Comparison of ENCODE assay signal across 9 cellular contexts in the genomic region with DNA sequence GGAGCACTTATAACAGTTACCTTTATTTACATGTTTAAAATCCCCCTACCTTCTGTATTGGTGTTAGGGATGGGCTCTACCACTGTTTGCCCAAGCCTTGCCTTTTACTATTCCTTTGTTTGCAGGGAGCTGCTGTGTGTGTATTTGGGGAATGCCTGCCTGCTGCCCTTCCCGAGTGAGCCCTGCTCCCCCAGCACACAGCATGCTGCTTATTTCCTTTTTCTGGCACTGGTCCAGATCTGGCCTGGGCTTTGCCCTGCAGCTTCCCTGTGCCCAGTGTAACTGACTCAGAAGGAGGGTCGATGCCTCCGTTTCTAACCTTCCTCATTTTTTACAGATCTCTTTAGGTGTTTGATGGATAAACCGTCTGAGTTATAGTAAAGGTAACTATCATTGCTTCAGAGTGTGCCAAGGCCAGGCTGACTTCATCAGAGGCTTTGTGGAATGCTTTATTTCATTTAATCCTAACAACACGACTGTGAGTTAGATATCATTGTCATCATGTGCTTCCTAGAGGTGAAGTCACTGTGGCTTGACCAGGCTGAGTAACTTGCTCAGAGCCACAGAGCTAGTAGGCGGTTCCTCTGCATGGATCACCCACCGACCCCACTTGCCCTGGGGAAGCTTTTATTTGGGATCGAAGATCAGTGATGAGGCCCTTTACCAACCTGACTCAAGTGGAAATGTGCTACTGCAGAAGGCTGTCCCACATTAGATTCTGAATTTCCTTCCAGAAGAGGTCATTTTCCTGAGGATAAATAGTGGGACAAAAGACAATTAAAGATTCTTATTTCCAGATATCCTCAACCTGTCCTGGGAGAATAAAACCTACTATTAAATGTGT.
DNase-seq lines count a peak whose midpoint lies in the region; ATAC-seq and TF ChIP-seq lines count a peak whose summit lies in the region.
"Had no signal": no experiment of that assay in that cellular context is flagged by ENCODE, and none has a peak within 500 bp of the region (broad histone marks: within the 10 kb centered on the region; RNA-seq: fewer than 3 reads in every experiment).

No MANE protein-coding gene starts in this region.

- H3K18ac ChIP-seq in IMR-90 (ENCODE audit: low read depth, low read length): peak overlapping the region; percentile 0; the same call in 1 of the 2 replicates

- peak overlapping the region; percentile 9; the same call in 1 of the 2 replicates for H2BK20ac ChIP-seq in IMR-90 (ENCODE audit: low read depth, low read length)

- H2AK9ac ChIP-seq in IMR-90 (replicated peaks; ENCODE audit: low read depth, low read length, poor library complexity): peak overlapping the region; percentile 69

- H4K8ac ChIP-seq in IMR-90 (ENCODE audit: low read depth in 2 of 2, low read length in 2 of 2): peak overlapping the region in 1 of 2 experiments; percentile 58; a peak in 2 of 4 replicates

- H3K27ac ChIP-seq in IMR-90 (ENCODE audit: insufficient read depth, low read length) (no peak overlapping the region), fibroblast of lung (ENCODE audit: insufficient read depth, low read length) (no peak overlapping the region), rectal smooth muscle tissue (ENCODE audit: low read depth, low read length) (peak overlapping the region; percentile 0), OCI-LY7 (ENCODE audit: low read depth, low read length, poor library complexity, severe bottlenecking) (no peak overlapping the region)
- H3K27ac ChIP-seq: SJSA1 had no signal

- H4K91ac ChIP-seq in IMR-90 (ENCODE audit: insufficient read depth, low read depth, low read length): 0 out of 2 replicates have a peak overlapping the region, but pooled peaks have one; percentile 7

- dilution Hi-C loops in IMR-90 (cut with HindIII; ENCODE audit: low sequenced_read_pairs, unreplicated experiment): no loop called here

- no peak overlapping the region for H3K9ac ChIP-seq in IMR-90 (ENCODE audit: low read depth, low read length)
- no peak overlapping the region for H3K9ac ChIP-seq in fibroblast of lung (ENCODE audit: insufficient read depth, low read length)
- no peak overlapping the region for H3K9ac ChIP-seq in rectal smooth muscle tissue (ENCODE audit: low read length)

- BruUV-seq in IMR-90 (replicated peaks; lab: Mats Ljungman, UMichigan) (no TSS peak), OCI-LY7 (replicated peaks; lab: Mats Ljungman, UMichigan) (no TSS peak)

- TF ChIP-seq CTCF in IMR-90 (conservative IDR thresholded peaks at IDR 0.05; ENCODE audit: low read depth, low read length): no peak
- TF ChIP-seq CTCF in fibroblast of lung (conservative IDR thresholded peaks at IDR 0.05 in 1 of 2, IDR thresholded peaks at IDR 0.05 in 1 of 2; ENCODE audit: low read depth in 1 of 2, low read length in 2 of 2): no peak
- no peak for TF ChIP-seq CTCF in OCI-LY7 (conservative IDR thresholded peaks at IDR 0.05; ENCODE audit: low read length)

- H3K79me1 ChIP-seq in IMR-90 (ENCODE audit: low read depth in 1 of 2, low read length in 2 of 2): peaks cover 5 to 12% of the 10 kb centered on the region in 2 experiments; a peak in 1 of 4 replicates

- in situ Hi-C loops in IMR-90 (cut with MboI; ENCODE audit: low sequenced_read_pairs): no loop called here

- no peak overlapping the region for H4K5ac ChIP-seq in IMR-90 (ENCODE audit: low read depth, low read length)

- no peaks in the 10 kb centered on the region for H3K9me2 ChIP-seq in OCI-LY7 (ENCODE audit: insufficient read depth, low read length)

- no peak overlapping the region for H3K56ac ChIP-seq in IMR-90 (ENCODE audit: extremely low read depth, insufficient read depth, low read length)

- H3K4me2 ChIP-seq in IMR-90 (ENCODE audit: low read depth, low read length) (no peak overlapping the region), fibroblast of lung (ENCODE audit: extremely low read depth, insufficient read depth, low read length) (no peak overlapping the region), OCI-LY7 (ENCODE audit: low read length) (no peak overlapping the region)

- peaks cover 7% of the 10 kb centered on the region; the same call in 1 of the 2 replicates for H3K9me1 ChIP-seq in IMR-90 (ENCODE audit: insufficient read depth, low read length)

- no peaks in the 10 kb centered on the region for H4K20me1 ChIP-seq in IMR-90 (ENCODE audit: insufficient read depth, low read length)
- H4K20me1 ChIP-seq in fibroblast of lung (ENCODE audit: control insufficient read depth, extremely low read depth, insufficient read depth, low read length): no peaks in the 10 kb centered on the region
- no peaks in the 10 kb centered on the region for H4K20me1 ChIP-seq in OCI-LY7 (ENCODE audit: insufficient read depth, low read length)

- H3K23ac ChIP-seq in IMR-90 (ENCODE audit: low read depth, low read length): no peak overlapping the region

- H3K79me2 ChIP-seq in fibroblast of lung (ENCODE audit: control insufficient read depth, insufficient read depth, low read length): no peaks in the 10 kb centered on the region
- H3K79me2 ChIP-seq in OCI-LY7 (ENCODE audit: insufficient read depth, low read depth, low read length): no peaks in the 10 kb centered on the region

- H2BK15ac ChIP-seq in IMR-90 (ENCODE audit: low read depth, low read length): peak overlapping the region; percentile 33; the same call in 1 of the 3 replicates

- 80% methylated on average over 1 of the region's 8 CpGs; no CpG with 5 or more reads in 1 of the 2 experiments for WGBS in IMR-90 (ENCODE audit: extremely low coverage in 2 of 2, insufficient read length in 1 of 2), 2 experiments

- intact Hi-C loops in IMR-90 (cut with micrococcal nuclease) (no loop called here), OCI-LY7 (cut with micrococcal nuclease; ENCODE audit: unreplicated experiment) (no loop called here)

- peak overlapping the region; percentile 9 for H2BK120ac ChIP-seq in IMR-90 (ENCODE audit: low read depth, low read length)

- H2AK5ac ChIP-seq in IMR-90 (ENCODE audit: low read depth, low read length): peak overlapping the region; percentile 23

- POLR2A ChIA-PET in IMR-90 (lab: Charles Lee; ENCODE audit: unreplicated experiment): no interaction called here
- POLR2A ChIA-PET in OCI-LY7 (lab: Charles Lee): no interaction called here

- H3K9me3 ChIP-seq in IMR-90 (ENCODE audit: control insufficient read depth, insufficient read depth, low read length): no peaks in the 10 kb centered on the region
- no peaks in the 10 kb centered on the region for H3K9me3 ChIP-seq in fibroblast of lung (ENCODE audit: control insufficient read depth, insufficient read depth, low read depth, low read length)
- H3K9me3 ChIP-seq in OCI-LY7 (ENCODE audit: low read length): no peaks in the 10 kb centered on the region
- H3K9me3 ChIP-seq: SJSA1 had no signal

- no peaks in the 10 kb centered on the region; the same call in none of the 2 replicates for H3K36me3 ChIP-seq in IMR-90 (ENCODE audit: control insufficient read depth, insufficient read depth, low read length)
- no peaks in the 10 kb centered on the region for H3K36me3 ChIP-seq in fibroblast of lung (ENCODE audit: control insufficient read depth, insufficient read depth, low read length)
- H3K36me3 ChIP-seq in rectal smooth muscle tissue (ENCODE audit: control insufficient read depth, insufficient read depth, low read length): no peaks in the 10 kb centered on the region
- no peaks in the 10 kb centered on the region for H3K36me3 ChIP-seq in OCI-LY7 (ENCODE audit: insufficient read depth, low read length)
- H3K36me3 ChIP-seq: SJSA1 had no signal

- no peak for TF ChIP-seq POLR2A in IMR-90 (IDR thresholded peaks at IDR 0.05; ENCODE audit: low read depth, low read length)

- no peak overlapping the region; the same call in 1 of the 2 replicates for H3K14ac ChIP-seq in IMR-90 (replicated peaks; ENCODE audit: low read depth, low read length)

- H3K4ac ChIP-seq in IMR-90 (ENCODE audit: low read depth, low read length): peak overlapping the region; percentile 11; the same call in 1 of the 2 replicates

- peak overlapping the region; percentile 6 for H2BK5ac ChIP-seq in IMR-90 (ENCODE audit: low read depth, low read length, poor library complexity, severe bottlenecking)

- H2AFZ ChIP-seq in IMR-90 (replicated peaks; ENCODE audit: low read length, poor library complexity) (no peak overlapping the region), fibroblast of lung (ENCODE audit: low read length) (no peak overlapping the region), OCI-LY7 (ENCODE audit: low read length) (no peak overlapping the region)

- ATAC-seq in IMR-90 (ENCODE audit: low read depth) (peak; percentile 70), GM21390 (IDR thresholded peaks at IDR 0.05; ENCODE audit: unreplicated experiment) (no peak)

- peaks cover 12% of the 10 kb centered on the region for H3K4me1 ChIP-seq in IMR-90 (ENCODE audit: control insufficient read depth, insufficient read depth, low read length)
- H3K4me1 ChIP-seq in fibroblast of lung (ENCODE audit: control insufficient read depth, extremely low read depth, insufficient read depth, low read length): peaks cover 5% of the 10 kb centered on the region
- peaks cover 6% of the 10 kb centered on the region for H3K4me1 ChIP-seq in rectal smooth muscle tissue (ENCODE audit: control insufficient read depth, insufficient read depth, low read length)
- no peaks in the 10 kb centered on the region for H3K4me1 ChIP-seq in OCI-LY7 (ENCODE audit: insufficient read depth, low read length, poor library complexity, severe bottlenecking)

- DNase-seq in IMR-90: peak; percentile 72
- peak; percentile 95 for DNase-seq in NCI-H748 treated with DMSO at 0.1 percent for 48 hours (lab: John Stamatoyannopoulos, UW)
- DNase-seq in fibroblast of lung (ENCODE audit: low read depth in 2 of 2): peak; percentile 20 to 50
- DNase-seq in OCI-LY7 (ENCODE audit: low spot score): no peak
- no peak for DNase-seq in HuH-7 (ENCODE audit: low spot score)
- DNase-seq: activated naive CD4-positive, alpha-beta T cell had no signal

- H3K27me3 ChIP-seq in IMR-90 (ENCODE audit: control insufficient read depth, insufficient read depth, low read length) (no peaks in the 10 kb centered on the region), fibroblast of lung (ENCODE audit: control insufficient read depth, insufficient read depth, low read length) (no peaks in the 10 kb centered on the region), rectal smooth muscle tissue (ENCODE audit: control insufficient read depth, insufficient read depth, low read length) (no peaks in the 10 kb centered on the region)
- H3K27me3 ChIP-seq: SJSA1 had no signal

- CTCF ChIA-PET in IMR-90 (lab: Yijun Ruan, JAX): interaction anchor here (1.0 to 1.7 kb wide), 2 partner anchors 17 to 25 kb away, joined by 3 to 6 read pairs; no protein-coding TSS in a partner anchor
- CTCF ChIA-PET in OCI-LY7 (lab: Charles Lee; ENCODE audit: unreplicated experiment): no interaction called here

- TF ChIP-seq RAD21 in IMR-90 (IDR thresholded peaks at IDR 0.05; ENCODE audit: low read length): no peak

- H3K4me3 ChIP-seq in IMR-90 (ENCODE audit: insufficient read depth, low read depth, low read length) (no peak overlapping the region), fibroblast of lung (replicated peaks in 1 of 4; ENCODE audit: control extremely low read depth in 1 of 4, insufficient read depth in 1 of 4, low read depth in 3 of 4, low read length in 4 of 4) (no peak overlapping the region), rectal smooth muscle tissue (ENCODE audit: low read length) (no peak overlapping the region), OCI-LY7 (ENCODE audit: low read depth, low read length, poor library complexity, severe bottlenecking) (no peak overlapping the region)
- H3K4me3 ChIP-seq: SJSA1 had no signal

Comparison
In these comparisons a context has a peak if more than half of its experiments do, and no peak if none do; other contexts are left out.
1. DNase-seq: peak in IMR-90 (single experiment), NCI-H748 treated with DMSO at 0.1 percent for 48 hours (single experiment) and fibroblast of lung (2 of 2); none in OCI-LY7 (single experiment) and HuH-7 (single experiment).